1 cellular context compared by ENCODE assay signal in the genomic region with DNA sequence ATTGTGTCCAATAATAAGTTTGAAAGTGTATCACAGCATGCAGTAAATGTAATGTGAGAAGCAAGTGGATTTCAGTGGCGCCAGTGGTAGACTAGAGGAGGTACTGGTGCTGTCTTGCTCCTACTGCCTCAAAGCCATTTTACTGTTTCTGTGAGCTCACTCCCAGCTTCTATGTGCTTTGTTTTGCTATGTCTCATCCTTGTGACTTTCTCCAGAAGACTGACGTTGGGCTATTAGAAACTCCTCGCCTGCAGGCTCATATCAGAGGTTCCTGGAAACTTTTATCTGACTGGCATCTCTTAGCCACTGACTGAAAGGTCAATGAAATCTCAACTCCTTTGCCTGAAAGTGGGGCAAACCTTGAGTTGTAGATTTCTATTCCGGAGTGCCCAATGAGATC.
TF ChIP-seq lines count a peak whose summit lies in the region.

No MANE protein-coding gene starts in this region.

TF ChIP-seq in PFSK-1, 5 proteins besides CTCF, POLR2A, EP300 and RAD21 (continued from another document):
- TF ChIP-seq REST (IDR thresholded peaks at IDR 0.05; ENCODE audit: insufficient read depth in 1 of 2, low read depth in 2 of 2, low read length in 2 of 2) = peak in 1 of 2 experiments; percentile 41; a peak in 1 of 4 replicates
- TF ChIP-seq SIN3A (IDR thresholded peaks at IDR 0.05; ENCODE audit: borderline replicate concordance, insufficient read depth, low read length) = no peak
- TF ChIP-seq FOXP2 (optimal IDR thresholded peaks at IDR 0.05; ENCODE audit: borderline replicate concordance, extremely low read depth, extremely low read length, insufficient read depth) = no peak
- TF ChIP-seq TAF1 (IDR thresholded peaks at IDR 0.05; ENCODE audit: borderline replicate concordance, insufficient read depth, low read length) = no peak
